8 cellular contexts compared by ENCODE assay signal in genomic region chr6:13575377-13575775, GRCh38. TPM values are rescaled to one million over a fixed set of nuclear protein-coding genes. Genes with fewer than 3 reads are reported as not detected.
DNase-seq lines count a peak whose midpoint lies in the region; ATAC-seq, FAIRE-seq and TF ChIP-seq lines count a peak whose summit lies in the region.

No MANE protein-coding gene starts in this region.

- H3K4me3 ChIP-seq in heart left ventricle, result peak overlapping the region; percentile 30 to 93 (median 85)
- peak overlapping the region; percentile 86 for H3K4me3 ChIP-seq in astrocyte (ENCODE audit: insufficient read depth, low read depth, low read length)
- no peak overlapping the region for H3K4me3 ChIP-seq in lung
- H3K4me3 ChIP-seq in upper lobe of right lung, result peak overlapping the region; percentile 82

- peaks cover 0 to 4% (median 0%) of the 10 kb centered on the region in 12 donors for H3K9me3 ChIP-seq in heart left ventricle
- H3K9me3 ChIP-seq in astrocyte (ENCODE audit: insufficient read depth, low read depth, low read length), result no peaks in the 10 kb centered on the region
- H3K9me3 ChIP-seq in lung (ENCODE audit: control insufficient read depth in 2 of 2, insufficient read depth in 1 of 2, low read length in 1 of 2), result no peaks in the 10 kb centered on the region
- H3K9me3 ChIP-seq in upper lobe of right lung, result no peaks in the 10 kb centered on the region

- ATAC-seq in heart left ventricle (no peak), left cardiac atrium (no peak), lung (ENCODE audit: insufficient read depth, low FRiP score) (no peak), upper lobe of right lung (no peak), HG03159 (IDR thresholded peaks at IDR 0.05; ENCODE audit: unreplicated experiment) (no peak), GM21526 (IDR thresholded peaks at IDR 0.05; ENCODE audit: low FRiP score, unreplicated experiment) (no peak)

- no peak for TF ChIP-seq POLR2A in heart left ventricle (IDR thresholded peaks at IDR 0.05)

- TF ChIP-seq CTCF in heart left ventricle (IDR thresholded peaks at IDR 0.05) (peak; percentile 72 to 91 (median 84)), astrocyte (IDR thresholded peaks at IDR 0.05; ENCODE audit: insufficient read depth, low read depth, low read length) (peak; percentile 71), lung (IDR thresholded peaks at IDR 0.05; ENCODE audit: control extremely low read depth, extremely low read depth) (no peak), upper lobe of right lung (IDR thresholded peaks at IDR 0.05) (peak; percentile 87)

- intact Hi-C loops in heart left ventricle (cut with DNase I), result loop anchor here in 7 of 10 donors (2.0 to 10.0 kb wide), 7 partner anchors 37 to 247 kb away; partner anchors contain the start of genes GFOD1 (in 3 of the 7), NOL7 (in 1 of the 7) and TBC1D7 (in 1 of the 7)
- intact Hi-C loops in left cardiac atrium (cut with DNase I), result loop anchor here in 1 of 2 donors (10.0 kb wide), 1 partner anchor 91 kb away; the partner anchor contains the start of gene GFOD1
- intact Hi-C loops in upper lobe of right lung (cut with DNase I), result no loop called here

- peak overlapping the region; percentile 90 for H3K9ac ChIP-seq in astrocyte (ENCODE audit: low read length)

- peaks cover 6% of the 10 kb centered on the region for H3K36me3 Mint-ChIP-seq in astrocyte (ENCODE audit: low read depth, unreplicated experiment)

- FAIRE-seq in astrocyte (lab: Jason Lieb, UNC), result no peak

- H3K27ac ChIP-seq in heart left ventricle (peak overlapping the region; percentile 93 to 100 (median 98)), astrocyte (ENCODE audit: low read depth, low read length) (peak overlapping the region; percentile 80), lung (ENCODE audit: low read depth in 1 of 2, low read length in 1 of 2) (peak overlapping the region; percentile 95 to 99), upper lobe of right lung (peak overlapping the region; percentile 93)

- H3K4me3 Mint-ChIP-seq in astrocyte (ENCODE audit: unreplicated experiment), result peak overlapping the region; percentile 95

- H3K4me2 ChIP-seq in astrocyte (ENCODE audit: low read length), result peak overlapping the region; percentile 96

- 29 to 31% (median 30%) methylated on average over 3 of the region's 3 CpGs for WGBS in heart left ventricle, 4 donors
- 29% methylated on average over 3 of the region's 3 CpGs for WGBS in lung, 2 donors

- H3K27me3 ChIP-seq in heart left ventricle (no peaks in the 10 kb centered on the region), astrocyte (ENCODE audit: insufficient read depth, low read length) (no peaks in the 10 kb centered on the region), lung (ENCODE audit: control insufficient read depth, insufficient read depth) (no peaks in the 10 kb centered on the region), upper lobe of right lung (no peaks in the 10 kb centered on the region)

- DNase-seq in heart left ventricle (no peak), left cardiac atrium (no peak), astrocyte (ENCODE audit: low read depth) (no peak), lung (ENCODE audit: low spot score) (no peak), upper lobe of right lung (no peak), SKM-1 treated with dmso at 0.1 percent for 144 hours (lab: John Stamatoyannopoulos, UW; ENCODE audit: unreplicated experiment) (no peak)

- H3K9me3 Mint-ChIP-seq in astrocyte (ENCODE audit: unreplicated experiment), result peaks cover 2% of the 10 kb centered on the region

- peaks cover 0 to 11% (median 7%) of the 10 kb centered on the region in 9 donors for H3K36me3 ChIP-seq in heart left ventricle
- no peaks in the 10 kb centered on the region for H3K36me3 ChIP-seq in astrocyte (ENCODE audit: insufficient read depth, low read length)
- peaks cover 0 to 2% of the 10 kb centered on the region in 2 donors for H3K36me3 ChIP-seq in lung (ENCODE audit: control insufficient read depth in 2 of 2, insufficient read depth in 2 of 2, low read length in 2 of 2)
- H3K36me3 ChIP-seq in upper lobe of right lung, result peaks cover 8% of the 10 kb centered on the region

- peaks cover 5% of the 10 kb centered on the region for H3K4me1 Mint-ChIP-seq in astrocyte (ENCODE audit: low read depth, unreplicated experiment)

- H3K4me1 ChIP-seq in heart left ventricle (peaks cover 0 to 37% (median 15%) of the 10 kb centered on the region in 12 donors), astrocyte (ENCODE audit: insufficient read depth, low read length) (peaks cover 11% of the 10 kb centered on the region), lung (ENCODE audit: control insufficient read depth in 2 of 2, insufficient read depth in 2 of 2, low read length in 2 of 2) (peaks cover 4 to 10% of the 10 kb centered on the region in 2 donors), upper lobe of right lung (no peaks in the 10 kb centered on the region)

- no peaks in the 10 kb centered on the region for H4K20me1 ChIP-seq in astrocyte (ENCODE audit: insufficient read depth, low read length)

- no peaks in the 10 kb centered on the region for H3K27me3 Mint-ChIP-seq in astrocyte (ENCODE audit: low read depth, unreplicated experiment)

- peak overlapping the region; percentile 91 for H3K27ac Mint-ChIP-seq in astrocyte (ENCODE audit: unreplicated experiment)

- peak overlapping the region; percentile 89 for H2AFZ ChIP-seq in astrocyte (ENCODE audit: low read depth, low read length)

- H3K79me2 ChIP-seq in astrocyte (ENCODE audit: insufficient read depth, low read length), result peaks cover 3% of the 10 kb centered on the region

RNA-seq across cellular contexts. Expression of gene SIRT5, which starts 1.0 kb away (rescaled TPM):
- total RNA-seq in heart left ventricle, result 10 to 100 TPM; 29.5 to 60.0 (median 41.4) TPM
- polyA plus RNA-seq in heart left ventricle, result 10 to 100 TPM; 13.1 to 20.3 TPM
- total RNA-seq in left cardiac atrium, result 10 to 100 TPM; 24.3 to 37.6 TPM
- total RNA-seq in astrocyte, result 8.6 and 10.3 TPM in 2 replicates
- 10 to 100 TPM in 1 of 2 donors, 1 to 10 TPM in 1; 9.8 to 11.3 TPM for total RNA-seq in lung
- 1 to 10 TPM; 5.9 to 6.3 TPM for polyA plus RNA-seq in lung
- 11.0 TPM for total RNA-seq in upper lobe of right lung

RNA-seq across cellular contexts. Expression of gene NOL7, which starts 39.8 kb away (rescaled TPM):
- total RNA-seq in heart left ventricle, result 100 to 1,000 TPM in 1 of 9 donors, 10 to 100 TPM in 8; 38.6 to 118 (median 47.8) TPM
- 100 to 1,000 TPM in 1 of 2 donors, 10 to 100 TPM in 1; 59.7 to 124 TPM for polyA plus RNA-seq in heart left ventricle
- 10 to 100 TPM; 41.4 to 50.5 TPM for total RNA-seq in left cardiac atrium
- 62.0 and 63.7 TPM in 2 replicates for total RNA-seq in astrocyte
- 10 to 100 TPM; 48.0 to 57.9 TPM for total RNA-seq in lung
- polyA plus RNA-seq in lung, result 10 to 100 TPM; 57.1 to 75.8 TPM
- 52.0 TPM for total RNA-seq in upper lobe of right lung
